ENCODE assay signal across 8 cellular contexts in genomic region chr10:62852961-62853702, GRCh38. TPM values are rescaled to one million over a fixed set of nuclear protein-coding genes. Genes with fewer than 3 reads are reported as not detected.
DNase-seq lines count a peak whose midpoint lies in the region; ATAC-seq and TF ChIP-seq lines count a peak whose summit lies in the region.

No MANE protein-coding gene starts in this region.

- intact Hi-C loops in activated CD8-positive, alpha-beta T cell treated with anti-CD3 and anti-CD28 coated beads for 36 hours (cut with micrococcal nuclease): loop anchor here (1.0 to 2.0 kb wide), 5 partner anchors 36 to 172 kb away; partner anchors contain the start of gene EGR2

- H3K36me3 Mint-ChIP-seq in activated CD8-positive, alpha-beta T cell treated with anti-CD3 and anti-CD28 coated beads for 36 hours (ENCODE audit: low read depth): no peaks in the 10 kb centered on the region
- no peaks in the 10 kb centered on the region for H3K36me3 Mint-ChIP-seq in type B pancreatic cell

- peak overlapping the region; percentile 94 for H3K27ac Mint-ChIP-seq in activated CD8-positive, alpha-beta T cell treated with anti-CD3 and anti-CD28 coated beads for 36 hours
- H3K27ac Mint-ChIP-seq in type B pancreatic cell: no peak overlapping the region

- H3K27me3 Mint-ChIP-seq in activated CD8-positive, alpha-beta T cell treated with anti-CD3 and anti-CD28 coated beads for 36 hours: peaks cover 10% of the 10 kb centered on the region
- H3K27me3 Mint-ChIP-seq in type B pancreatic cell: peaks cover 5% of the 10 kb centered on the region

- peaks cover 69% of the 10 kb centered on the region for H3K4me1 Mint-ChIP-seq in activated CD8-positive, alpha-beta T cell treated with anti-CD3 and anti-CD28 coated beads for 36 hours (ENCODE audit: low read depth)
- H3K4me1 Mint-ChIP-seq in type B pancreatic cell (ENCODE audit: unreplicated experiment): no peaks in the 10 kb centered on the region

- no peak for TF ChIP-seq CTCF in activated CD8-positive, alpha-beta T cell treated with anti-CD3 and anti-CD28 coated beads for 36 hours (IDR thresholded peaks at IDR 0.05)
- TF ChIP-seq CTCF in type B pancreatic cell (conservative IDR thresholded peaks at IDR 0.05) (no peak), GM20000 (IDR thresholded peaks at IDR 0.05; ENCODE audit: extremely low read depth, missing control alignments) (no peak)

- CTCF ChIA-PET in activated CD8-positive, alpha-beta T cell treated with anti-CD3 and anti-CD28 coated beads for 36 hours (lab: Charles Lee): interaction anchor here (0.7 to 4.1 kb wide), 7 partner anchors 17 to 304 kb away, joined by 3 to 30 read pairs (median 3); partner anchors contain the start of gene EGR2

- POLR2A ChIA-PET in activated CD8-positive, alpha-beta T cell treated with anti-CD3 and anti-CD28 coated beads for 36 hours (lab: Charles Lee): interaction anchor here (1.1 to 3.8 kb wide), 8 partner anchors 10 to 142 kb away, joined by 4 to 33 read pairs (median 6); partner anchors contain the start of gene EGR2

- peaks cover 10% of the 10 kb centered on the region for H3K9me3 Mint-ChIP-seq in activated CD8-positive, alpha-beta T cell treated with anti-CD3 and anti-CD28 coated beads for 36 hours
- no peaks in the 10 kb centered on the region for H3K9me3 Mint-ChIP-seq in type B pancreatic cell

- peak; percentile 56 for ATAC-seq in GM19328 (IDR thresholded peaks at IDR 0.05; ENCODE audit: unreplicated experiment)
- ATAC-seq in HG03097 (IDR thresholded peaks at IDR 0.05; ENCODE audit: low FRiP score, unreplicated experiment): peak; percentile 84
- ATAC-seq in activated CD8-positive, alpha-beta T cell treated with anti-CD3 and anti-CD28 coated beads for 36 hours: peak; percentile 60

- peak; percentile 31 for DNase-seq in CD1c-positive myeloid dendritic cell (ENCODE audit: extremely low spot score)
- DNase-seq in activated CD8-positive, alpha-beta T cell treated with anti-CD3 and anti-CD28 coated beads for 36 hours: peak; percentile 89
- DNase-seq in type B pancreatic cell (ENCODE audit: extremely low spot score, unreplicated experiment): no peak
- no peak for DNase-seq in GM20000 (ENCODE audit: low spot score)
- no peak for DNase-seq in NCI-H1092 (lab: John Stamatoyannopoulos, UW)
- no peak for DNase-seq in C1 segment of cervical spinal cord (lab: John Stamatoyannopoulos, UW)

- peak overlapping the region; percentile 51 for H3K4me3 Mint-ChIP-seq in activated CD8-positive, alpha-beta T cell treated with anti-CD3 and anti-CD28 coated beads for 36 hours
- H3K4me3 Mint-ChIP-seq in type B pancreatic cell: no peak overlapping the region

RNA-seq across cellular contexts. Expression of gene EGR2, which starts 37.0 kb away (rescaled TPM):
- total RNA-seq in activated CD8-positive, alpha-beta T cell treated with anti-CD3 and anti-CD28 coated beads for 36 hours: 10 to 100 TPM; 45.6 to 46.6 TPM
- 17.6 and 26.7 TPM in 2 replicates for total RNA-seq in type B pancreatic cell (ENCODE audit: low replicate concordance)

RNA-seq across cellular contexts. Expression of gene ADO, which starts 48.6 kb away (rescaled TPM):
- 10 to 100 TPM; 28.0 to 28.9 TPM for total RNA-seq in activated CD8-positive, alpha-beta T cell treated with anti-CD3 and anti-CD28 coated beads for 36 hours
- total RNA-seq in type B pancreatic cell (ENCODE audit: low replicate concordance): 15.7 and 27.5 TPM in 2 replicates

Comparison
In these comparisons a context has a peak if more than half of its experiments do, and no peak if none do; other contexts are left out.
1. DNase-seq: peak in CD1c-positive myeloid dendritic cell (single experiment) and activated CD8-positive, alpha-beta T cell treated with anti-CD3 and anti-CD28 coated beads for 36 hours (single experiment); none in type B pancreatic cell (single experiment), GM20000 (single experiment), NCI-H1092 (single experiment) and C1 segment of cervical spinal cord (0 of 14).
2. Peak in every context shown above with its lines, with median percentiles within 50 percentile points of each other: ATAC-seq.